Comparison of ENCODE assay signal across 7 cellular contexts in the genomic region with DNA sequence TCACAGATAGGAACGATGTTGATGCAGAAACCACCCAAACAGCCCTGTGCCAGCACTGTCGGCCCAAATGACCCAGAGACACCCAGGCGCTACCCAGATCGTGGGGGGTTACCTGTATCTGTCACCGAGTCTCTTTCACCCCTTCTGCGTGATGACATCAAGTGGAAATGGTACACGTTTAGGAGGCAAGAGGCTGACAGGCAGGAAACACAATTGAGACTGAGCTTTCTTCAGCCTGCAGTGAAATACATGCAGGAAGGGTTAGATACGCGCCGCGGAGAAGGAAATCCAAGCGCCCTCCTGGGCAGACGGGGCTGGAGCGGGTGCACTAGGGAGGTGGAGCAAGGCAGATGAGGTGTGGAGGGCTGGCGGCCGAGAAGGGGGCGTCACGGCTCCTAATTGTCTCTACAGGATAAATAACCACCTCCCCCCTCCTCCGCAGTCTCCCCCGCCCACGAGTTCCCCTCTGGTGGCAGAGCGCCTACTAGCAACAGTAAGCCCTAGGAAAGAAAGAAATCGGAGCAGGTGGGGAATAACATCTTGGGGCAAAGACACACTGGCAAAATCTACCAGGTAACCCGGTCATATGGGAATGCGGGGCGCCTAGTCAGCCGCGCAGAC. TPM values are rescaled to one million over a fixed set of nuclear protein-coding genes. Genes with fewer than 3 reads are reported as not detected.
A peak's percentile ranks its signal among the peaks of the same experiment; 100 is the strongest.
DNase-seq lines count a peak whose midpoint lies in the region; ATAC-seq and TF ChIP-seq lines count a peak whose summit lies in the region.

A gene with protein sequence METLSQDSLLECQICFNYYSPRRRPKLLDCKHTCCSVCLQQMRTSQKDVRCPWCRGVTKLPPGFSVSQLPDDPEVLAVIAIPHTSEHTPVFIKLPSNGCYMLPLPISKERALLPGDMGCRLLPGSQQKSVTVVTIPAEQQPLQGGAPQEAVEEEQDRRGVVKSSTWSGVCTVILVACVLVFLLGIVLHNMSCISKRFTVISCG (minus strand): TSS at position 325 of the 621 bp plus-strand sequence. CDS start 76,544 bp downstream, outside the sequence.

- DNase-seq in HCT116 (ENCODE audit: low read depth, low spot score), result no peak
- DNase-seq in SJCRH30, result peak in 1 of 2 experiments; percentile 51
- peak; percentile 49 for DNase-seq in mammary epithelial cell
- no peak for DNase-seq in pons (ENCODE audit: low spot score)

- no TSS peak for BruUV-seq in HCT116 (replicated peaks; lab: Mats Ljungman, UMichigan)
- BruUV-seq in mammary epithelial cell (replicated peaks; lab: Mats Ljungman, UMichigan), result no TSS peak

- H3K4me2 ChIP-seq in HCT116 (ENCODE audit: low read length) (peak within 1 kb of the TSS; percentile 84), mammary epithelial cell (ENCODE audit: insufficient read depth, low read depth, low read length) (peak within 1 kb of the TSS; percentile 96), skeletal muscle satellite cell (ENCODE audit: low read length) (peak within 1 kb of the TSS; percentile 94)

- H3K36me3 ChIP-seq in HCT116 (ENCODE audit: control insufficient read depth in 1 of 2, insufficient read depth in 2 of 2, low read length in 2 of 2), result no peaks in the 10 kb centered on the region
- peaks cover 17% of the 10 kb centered on the region for H3K36me3 ChIP-seq in SJCRH30
- peaks cover 8% of the 10 kb centered on the region for H3K36me3 ChIP-seq in mammary epithelial cell (ENCODE audit: insufficient read depth, low read length)
- no peaks in the 10 kb centered on the region for H3K36me3 ChIP-seq in iPS-20b (ENCODE audit: insufficient read depth, low read depth, low read length)
- H3K36me3 ChIP-seq in skeletal muscle satellite cell (ENCODE audit: insufficient read depth, low read length), result no peaks in the 10 kb centered on the region

- peak within 1 kb of the TSS; percentile 48 to 61 for H3K4me3 ChIP-seq in HCT116 (replicated peaks in 1 of 2; ENCODE audit: low read depth in 1 of 2, low read length in 2 of 2)
- peak within 1 kb of the TSS; percentile 92 for H3K4me3 ChIP-seq in SJCRH30
- peak within 1 kb of the TSS; percentile 66 to 91 (median 79) for H3K4me3 ChIP-seq in mammary epithelial cell (replicated peaks in 1 of 3; ENCODE audit: insufficient read depth in 1 of 3, low read depth in 2 of 3, low read length in 3 of 3)
- peak within 1 kb of the TSS; percentile 74 for H3K4me3 ChIP-seq in iPS-20b (ENCODE audit: low read length)
- peak within 1 kb of the TSS; percentile 84 for H3K4me3 ChIP-seq in skeletal muscle satellite cell (ENCODE audit: low read length)

- in situ Hi-C loops in mammary epithelial cell (cut with MboI; ENCODE audit: low sequenced_read_pairs in 2 of 2), result loop anchor here (10.0 to 25.0 kb wide), 3 partner anchors 242 to 338 kb away; no protein-coding TSS in a partner anchor

- H3K4me1 ChIP-seq in HCT116 (ENCODE audit: control insufficient read depth in 1 of 2, insufficient read depth in 2 of 2, low read length in 2 of 2), result peaks cover 0 to 15% of the 10 kb centered on the region in 2 experiments; a peak in 1 of 4 replicates
- H3K4me1 ChIP-seq in SJCRH30, result peaks cover 12% of the 10 kb centered on the region; the same call in 1 of the 2 replicates
- H3K4me1 ChIP-seq in mammary epithelial cell (ENCODE audit: insufficient read depth, low read length), result peaks cover 39% of the 10 kb centered on the region
- peaks cover 16% of the 10 kb centered on the region; the same call in 1 of the 2 replicates for H3K4me1 ChIP-seq in iPS-20b (ENCODE audit: insufficient read depth, low read length)
- peaks cover 16% of the 10 kb centered on the region for H3K4me1 ChIP-seq in skeletal muscle satellite cell (ENCODE audit: control insufficient read depth, insufficient read depth, low read length)

- H3K27me3 ChIP-seq in HCT116 (ENCODE audit: insufficient read depth, low read length), result peaks cover 8% of the 10 kb centered on the region; the same call in 1 of the 2 replicates
- H3K27me3 ChIP-seq in SJCRH30, result no peaks in the 10 kb centered on the region
- H3K27me3 ChIP-seq in mammary epithelial cell (ENCODE audit: insufficient read depth, low read length), result no peaks in the 10 kb centered on the region
- peaks cover 55% of the 10 kb centered on the region for H3K27me3 ChIP-seq in iPS-20b (ENCODE audit: insufficient read depth, low read length)
- H3K27me3 ChIP-seq in skeletal muscle satellite cell (ENCODE audit: control insufficient read depth, insufficient read depth, low read length), result no peaks in the 10 kb centered on the region

- CTCF ChIA-PET in HCT116 (lab: Charles Lee) (no interaction called here), mammary epithelial cell (lab: Charles Lee; ENCODE audit: low non-redundant PET) (interaction anchor here (0.9 kb wide), 1 partner anchor 312 kb away, joined by 8 read pairs; no protein-coding TSS in a partner anchor)

- no peak for ATAC-seq in HCT116
- ATAC-seq in GM19351 (IDR thresholded peaks at IDR 0.05; ENCODE audit: unreplicated experiment), result no peak

- dilution Hi-C loops in mammary epithelial cell (cut with HindIII; ENCODE audit: low sequenced_read_pairs), result no loop called here

- RAD21 ChIA-PET in HCT116 (lab: Charles Lee; ENCODE audit: low non-redundant PET in 1 of 2, low total read pairs in 2 of 2, uncharacterized antibody in 2 of 2, unreplicated experiment in 2 of 2), result no interaction called here

- no peak for TF ChIP-seq CTCF in HCT116 (IDR thresholded peaks at IDR 0.05 in 2 of 3, conservative IDR thresholded peaks at IDR 0.05 in 1 of 3; ENCODE audit: borderline replicate concordance in 1 of 3, insufficient read depth in 1 of 3, low read depth in 2 of 3, low read length in 2 of 3)
- TF ChIP-seq CTCF in mammary epithelial cell (conservative IDR thresholded peaks at IDR 0.05 in 1 of 2, IDR thresholded peaks at IDR 0.05 in 1 of 2; ENCODE audit: extremely low read depth in 1 of 2, insufficient read depth in 1 of 2, low read depth in 1 of 2, low read length in 2 of 2), result peak in 1 of 2 donors; percentile 28

- POLR2A ChIA-PET in HCT116 (lab: Charles Lee), result no interaction called here

- intact Hi-C loops in HCT116 (cut with micrococcal nuclease), result loop anchor here (5.0 kb wide), 1 partner anchor 310 kb away; no protein-coding TSS in a partner anchor
- intact Hi-C loops in mammary epithelial cell (cut with micrococcal nuclease), result loop anchor here (1.0 to 5.0 kb wide), 2 partner anchors 256 to 570 kb away; no protein-coding TSS in a partner anchor

- TF ChIP-seq POLR2A in HCT116 (IDR thresholded peaks at IDR 0.05; ENCODE audit: borderline replicate concordance, extremely low read depth, insufficient read depth, insufficient read length), result no peak

- no peak for TF ChIP-seq RAD21 in HCT116 (IDR thresholded peaks at IDR 0.05; ENCODE audit: low read depth)

- H3K9ac ChIP-seq in HCT116 (ENCODE audit: low read length) (no peak within 1 kb of the TSS), mammary epithelial cell (ENCODE audit: insufficient read depth, low read length) (peak within 1 kb of the TSS; percentile 83), iPS-20b (ENCODE audit: low read depth, low read length) (peak within 1 kb of the TSS; percentile 72; the same call in 1 of the 2 replicates), skeletal muscle satellite cell (ENCODE audit: low read depth, low read length) (peak within 1 kb of the TSS; percentile 78)

- H4K20me1 ChIP-seq in HCT116 (ENCODE audit: insufficient read depth) (no peaks in the 10 kb centered on the region), mammary epithelial cell (ENCODE audit: insufficient read depth, low read length) (no peaks in the 10 kb centered on the region)

- H3K9me2 ChIP-seq in HCT116 (ENCODE audit: insufficient read depth), result no peaks in the 10 kb centered on the region

- H2AFZ ChIP-seq in HCT116 (ENCODE audit: low read depth, low read length, poor library complexity, severe bottlenecking), result no peak within 1 kb of the TSS
- H2AFZ ChIP-seq in mammary epithelial cell (ENCODE audit: low read depth, low read length), result peak within 1 kb of the TSS; percentile 95

- H3K9me3 ChIP-seq in HCT116 (ENCODE audit: control insufficient read depth in 1 of 2, insufficient read depth in 1 of 2, low read depth in 1 of 2, low read length in 2 of 2) (no peaks in the 10 kb centered on the region), SJCRH30 (replicated peaks) (no peaks in the 10 kb centered on the region), mammary epithelial cell (replicated peaks; ENCODE audit: insufficient read depth, low read length) (no peaks in the 10 kb centered on the region), iPS-20b (ENCODE audit: insufficient read depth, low read depth, low read length) (no peaks in the 10 kb centered on the region), skeletal muscle satellite cell (replicated peaks; ENCODE audit: low read length) (no peaks in the 10 kb centered on the region)

- no peaks in the 10 kb centered on the region for H3K79me2 ChIP-seq in HCT116 (ENCODE audit: insufficient read depth, low read length)
- H3K79me2 ChIP-seq in mammary epithelial cell (ENCODE audit: insufficient read depth, low read length), result peaks cover 47% of the 10 kb centered on the region

- H3K27ac ChIP-seq in HCT116 (ENCODE audit: low read depth, low read length) (no peak within 1 kb of the TSS), SJCRH30 (peak within 1 kb of the TSS; percentile 74), mammary epithelial cell (ENCODE audit: insufficient read depth, low read depth, low read length) (peak within 1 kb of the TSS; percentile 60), iPS-20b (ENCODE audit: low read length) (no peak within 1 kb of the TSS)

- WGBS in mammary epithelial cell (ENCODE audit: low coverage, missing lambda C conversion rate), result 28% methylated on average over 20 of the region's 28 CpGs

TF ChIP-seq in HCT116, 20 proteins besides CTCF, POLR2A, EP300 and RAD21 (continues in another document):
- TF ChIP-seq JUND (IDR thresholded peaks at IDR 0.05) (no peak), YY1 (IDR thresholded peaks at IDR 0.05; ENCODE audit: extremely low read depth, insufficient replicate concordance, low read depth, low read length) (no peak), FOSL1 (IDR thresholded peaks at IDR 0.05; ENCODE audit: low read depth) (no peak), EZH2phosphoT487 (IDR thresholded peaks at IDR 0.05; ENCODE audit: borderline replicate concordance) (no peak), ZFX (IDR thresholded peaks at IDR 0.05) (no peak), ZNF274 (IDR thresholded peaks at IDR 0.05; ENCODE audit: low read depth, low read length) (no peak), POLR2AphosphoS5 (IDR thresholded peaks at IDR 0.05; ENCODE audit: low read depth, low read length) (no peak)
- TF ChIP-seq, protein P1, sequence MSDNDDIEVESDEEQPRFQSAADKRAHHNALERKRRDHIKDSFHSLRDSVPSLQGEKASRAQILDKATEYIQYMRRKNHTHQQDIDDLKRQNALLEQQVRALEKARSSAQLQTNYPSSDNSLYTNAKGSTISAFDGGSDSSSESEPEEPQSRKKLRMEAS (IDR thresholded peaks at IDR 0.05), result no peak

RNA-seq across cellular contexts. Expression of the gene that starts here (rescaled TPM):
- total RNA-seq in HCT116 (2021; ENCODE audit: unreplicated experiment) (0.47 TPM), mammary epithelial cell (10 to 100 TPM; 27.3 to 51.3 TPM)
- polyA plus RNA-seq in HCT116 (2012), result 0.21 and 0.26 TPM in 2 replicates
- 20.8 and 22.9 TPM in 2 replicates for total RNA-seq in SJCRH30 (2014; rRNA removed; shearing (Covaris generic))
- 14.0 TPM for polyA plus RNA-seq in mammary epithelial cell
- polyA minus RNA-seq in mammary epithelial cell, result 30.8 TPM
- 0.87 and 3.0 TPM in 2 replicates for total RNA-seq in skeletal muscle satellite cell (2012; rRNA removed)

Comparison
In these comparisons a context has a peak if more than half of its experiments do, and no peak if none do; other contexts are left out.
1. RNA of the gene that starts here (total RNA-seq): 27.3 to 51.3 TPM in mammary epithelial cell and 20.8 to 22.9 TPM in SJCRH30; 0.47 TPM in HCT116 (single experiment); every median in the first group is over 10 times any median in the second.
2. H3K27ac ChIP-seq: peak in SJCRH30 (single experiment) and mammary epithelial cell (single experiment); none in HCT116 (single experiment) and iPS-20b (single experiment).
3. Peak in every context shown above with its lines, with median percentiles within 50 percentile points of each other: H3K4me2 ChIP-seq and H3K4me3 ChIP-seq.